Comparison of ENCODE assay signal across 1 cellular context in genomic region chr16:85390511-85391174, GRCh38.
TF ChIP-seq lines count a peak whose summit lies in the region.

No MANE protein-coding gene starts in this region.

TF ChIP-seq in K562, 482 proteins besides CTCF, POLR2A, EP300 and RAD21 (continued from another document and continues in another):
- TF ChIP-seq ZNF518B (CRISPR knock-in tag; IDR thresholded peaks at IDR 0.05) = no peak
- TF ChIP-seq ELK1 (CRISPR knock-in tag; IDR thresholded peaks at IDR 0.05) = no peak
- TF ChIP-seq MXD1 (CRISPR knock-in tag; IDR thresholded peaks at IDR 0.05; ENCODE audit: borderline replicate concordance, poor library complexity, severe bottlenecking) = no peak
- no peak for TF ChIP-seq ZNF512 (tag; IDR thresholded peaks at IDR 0.05)
- no peak for TF ChIP-seq ETS2 (tag; IDR thresholded peaks at IDR 0.05; ENCODE audit: borderline replicate concordance, poor library complexity, severe bottlenecking)
- no peak for TF ChIP-seq ZNF347 (CRISPR knock-in tag; IDR thresholded peaks at IDR 0.05; ENCODE audit: low read depth)
- TF ChIP-seq BRF2 (IDR thresholded peaks at IDR 0.05; ENCODE audit: borderline replicate concordance, insufficient read depth, insufficient read length) = no peak
- TF ChIP-seq ZBTB11 (CRISPR knock-in tag; IDR thresholded peaks at IDR 0.05) = 0 out of 6 replicates have a peak, but pooled peaks of 1 of the 3 experiments have one; percentile 44
- no peak for TF ChIP-seq ZNF431 (CRISPR knock-in tag; IDR thresholded peaks at IDR 0.05)
- no peak for TF ChIP-seq ZNF212 (CRISPR knock-in tag; IDR thresholded peaks at IDR 0.05)
- TF ChIP-seq LARP7 (IDR thresholded peaks at IDR 0.05) = no peak
- no peak for TF ChIP-seq CHAMP1 (IDR thresholded peaks at IDR 0.05)
- TF ChIP-seq KLF10 (CRISPR knock-in tag; IDR thresholded peaks at IDR 0.05) = no peak
- no peak for TF ChIP-seq SIN3B (IDR thresholded peaks at IDR 0.05; ENCODE audit: low read depth)
- TF ChIP-seq ZNF507 (tag; conservative IDR thresholded peaks at IDR 0.05) = no peak
- no peak for TF ChIP-seq ZNF436 (CRISPR knock-in tag; IDR thresholded peaks at IDR 0.05)
- TF ChIP-seq ZNF280B (CRISPR knock-in tag; IDR thresholded peaks at IDR 0.05) = no peak
- TF ChIP-seq ZNF224 (CRISPR knock-in tag; IDR thresholded peaks at IDR 0.05) = no peak
- no peak for TF ChIP-seq KAT2B (IDR thresholded peaks at IDR 0.05; ENCODE audit: low read depth, low read length)
- no peak for TF ChIP-seq ZFPM2 (CRISPR knock-in tag; IDR thresholded peaks at IDR 0.05)
- no peak for TF ChIP-seq PRDM10 (IDR thresholded peaks at IDR 0.05; ENCODE audit: partially characterized antibody)
- TF ChIP-seq CUX1 (CRISPR knock-in tag; IDR thresholded peaks at IDR 0.05) = no peak
- TF ChIP-seq SUPT5H (IDR thresholded peaks at IDR 0.05) = no peak
- no peak for TF ChIP-seq NCOA6 (IDR thresholded peaks at IDR 0.05)
- no peak for TF ChIP-seq ZZZ3 (IDR thresholded peaks at IDR 0.05)
- TF ChIP-seq EHMT2 (IDR thresholded peaks at IDR 0.05) = no peak
- no peak for TF ChIP-seq SRSF9 (IDR thresholded peaks at IDR 0.05; ENCODE audit: borderline replicate concordance, low read depth, low read length)
- no peak for TF ChIP-seq ZNF584 (CRISPR knock-in tag; IDR thresholded peaks at IDR 0.05; ENCODE audit: low read depth)
- no peak for TF ChIP-seq PHF20 (IDR thresholded peaks at IDR 0.05; ENCODE audit: partially characterized antibody)
- no peak for TF ChIP-seq ZNF764 (CRISPR knock-in tag; IDR thresholded peaks at IDR 0.05; ENCODE audit: low read depth)
- TF ChIP-seq EGR1 (conservative IDR thresholded peaks at IDR 0.05) = no peak
- TF ChIP-seq XRCC5 (IDR thresholded peaks at IDR 0.05; ENCODE audit: low read depth, low read length) = no peak
